ENCODE assay signal across 13 cellular contexts in the genomic region with DNA sequence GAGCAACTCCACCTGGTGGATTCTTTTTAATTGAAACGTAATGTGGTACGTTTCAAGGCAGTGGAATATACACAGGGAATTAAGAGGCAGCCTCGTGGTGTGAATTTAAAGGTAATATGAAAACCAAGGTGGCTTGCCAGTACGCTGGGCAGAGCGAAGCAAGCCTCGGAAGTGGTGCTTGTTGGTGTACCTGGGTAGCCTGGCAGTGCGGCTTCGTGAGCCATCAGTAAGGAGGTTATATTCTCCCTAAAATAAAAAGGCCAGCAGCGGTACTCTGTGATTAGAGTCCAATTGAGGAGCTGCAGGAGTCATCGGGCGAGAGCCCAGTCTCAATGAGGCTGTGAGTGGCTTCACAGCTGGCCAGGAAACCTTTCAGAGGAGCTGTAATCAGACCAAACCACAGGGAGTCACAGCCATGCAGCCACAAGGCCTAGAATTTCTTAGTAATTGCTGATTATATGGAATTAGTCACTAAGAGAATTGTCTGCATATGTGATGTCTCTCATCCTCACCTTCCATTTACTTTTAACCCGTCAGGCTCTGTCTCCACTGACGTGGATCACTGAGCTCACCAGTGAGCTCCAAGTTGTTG. TPM values are rescaled to one million over a fixed set of nuclear protein-coding genes. Genes with fewer than 3 reads are reported as not detected.
A peak's percentile ranks its signal among the peaks of the same experiment; 100 is the strongest.
DNase-seq lines count a peak whose midpoint lies in the region; ATAC-seq and TF ChIP-seq lines count a peak whose summit lies in the region.
"Had no signal": no experiment of that assay in that cellular context is flagged by ENCODE, and none has a peak within 500 bp of the region (broad histone marks: within the 10 kb centered on the region; RNA-seq: fewer than 3 reads in every experiment).

No MANE protein-coding gene starts in this region.

- no peaks in the 10 kb centered on the region for H3K9me3 ChIP-seq in thyroid gland
- H3K9me3 ChIP-seq: Caco-2, testis had no signal

- no peaks in the 10 kb centered on the region for H3K36me3 ChIP-seq in H7 (replicated peaks; ENCODE audit: control insufficient read depth, insufficient read depth, low read length)
- H3K36me3 ChIP-seq in thyroid gland = no peaks in the 10 kb centered on the region

- H3K27me3 Mint-ChIP-seq in activated T-helper 17 cell treated with anti-CD3 and anti-CD28 coated beads, Interleukin-2, amount 50 U/mL, for 72 hours = no peaks in the 10 kb centered on the region

- no peak overlapping the region for H3K4me3 Mint-ChIP-seq in activated T-helper 17 cell treated with anti-CD3 and anti-CD28 coated beads, Interleukin-2, amount 50 U/mL, for 72 hours

- no peaks in the 10 kb centered on the region for H3K9me3 Mint-ChIP-seq in activated T-helper 17 cell treated with anti-CD3 and anti-CD28 coated beads, Interleukin-2, amount 50 U/mL, for 72 hours

- no peak overlapping the region for H3K27ac ChIP-seq in thyroid gland
- H3K27ac ChIP-seq: testis had no signal

- peaks cover 12 to 18% of the 10 kb centered on the region in 2 donors for H3K4me1 ChIP-seq in thyroid gland
- H3K4me1 ChIP-seq: Caco-2 had no signal

- ATAC-seq in activated T-helper 17 cell treated with anti-CD3 and anti-CD28 coated beads, Interleukin-2, amount 50 U/mL, for 72 hours (replicated peaks) = peak; percentile 66
- no peak for ATAC-seq in HG03469 (IDR thresholded peaks at IDR 0.05; ENCODE audit: unreplicated experiment)

- H3K4me3 ChIP-seq in H7 (ENCODE audit: insufficient read depth, low read depth, low read length) = no peak overlapping the region
- no peak overlapping the region for H3K4me3 ChIP-seq in thyroid gland (replicated peaks in 1 of 3)
- H3K4me3 ChIP-seq: testis had no signal

- intact Hi-C loops in thyroid gland (cut with DNase I) = no loop called here

- WGBS in thyroid gland, 2 donors = 87 to 88% methylated on average over 13 of the region's 13 CpGs

- no peak for TF ChIP-seq POLR2A in thyroid gland (IDR thresholded peaks at IDR 0.05)

- no peaks in the 10 kb centered on the region for H3K27me3 ChIP-seq in H7 (ENCODE audit: control insufficient read depth, insufficient read depth, low read length)
- H3K27me3 ChIP-seq in thyroid gland = no peaks in the 10 kb centered on the region
- H3K27me3 ChIP-seq: testis had no signal

- DNase-seq in AG08396 (ENCODE audit: low spot score) (peak; percentile 55), H7 (peak; percentile 54), hepatic stellate cell (ENCODE audit: low spot score) (peak; percentile 40), putamen (ENCODE audit: low spot score) (no peak), NCI-H1105 treated with DMSO at 0.1 percent for 48 hours (lab: John Stamatoyannopoulos, UW) (no peak), thyroid gland (no peak)
- DNase-seq: activated CD4-positive, alpha-beta T cell treated with anti-CD3 and anti-CD28 coated beads for 48 hours; aorta; Caco-2; NCI-H1694; testis had no signal

- no peaks in the 10 kb centered on the region for H3K4me1 Mint-ChIP-seq in activated T-helper 17 cell treated with anti-CD3 and anti-CD28 coated beads, Interleukin-2, amount 50 U/mL, for 72 hours

- no peak for TF ChIP-seq CTCF in thyroid gland (IDR thresholded peaks at IDR 0.05)

- no peaks in the 10 kb centered on the region for H3K36me3 Mint-ChIP-seq in activated T-helper 17 cell treated with anti-CD3 and anti-CD28 coated beads, Interleukin-2, amount 50 U/mL, for 72 hours (ENCODE audit: low read depth)

- no peak overlapping the region for H3K27ac Mint-ChIP-seq in activated T-helper 17 cell treated with anti-CD3 and anti-CD28 coated beads, Interleukin-2, amount 50 U/mL, for 72 hours

RNA-seq across cellular contexts. Expression of gene DCP2, which starts 57.7 kb away (rescaled TPM):
- 62.7 and 83.1 TPM in 2 replicates for total RNA-seq in H7 (2014; rRNA removed; shearing (Covaris generic))
- total RNA-seq in activated T-helper 17 cell treated with anti-CD3 and anti-CD28 coated beads, Interleukin-2, amount 50 U/mL, for 72 hours = 10 to 100 TPM; 66.6 to 88.0 TPM
- 10 to 100 TPM; 26.2 to 34.5 (median 27.5) TPM for total RNA-seq in thyroid gland

Comparison
In these comparisons a context has a peak if more than half of its experiments do, and no peak if none do; other contexts are left out.
1. DNase-seq: peak in AG08396 (single experiment), H7 (single experiment) and hepatic stellate cell (single experiment); none in putamen (single experiment), NCI-H1105 treated with DMSO at 0.1 percent for 48 hours (single experiment) and thyroid gland (0 of 2).